Comparison of ENCODE assay signal across 1 cellular context in the genomic region with DNA sequence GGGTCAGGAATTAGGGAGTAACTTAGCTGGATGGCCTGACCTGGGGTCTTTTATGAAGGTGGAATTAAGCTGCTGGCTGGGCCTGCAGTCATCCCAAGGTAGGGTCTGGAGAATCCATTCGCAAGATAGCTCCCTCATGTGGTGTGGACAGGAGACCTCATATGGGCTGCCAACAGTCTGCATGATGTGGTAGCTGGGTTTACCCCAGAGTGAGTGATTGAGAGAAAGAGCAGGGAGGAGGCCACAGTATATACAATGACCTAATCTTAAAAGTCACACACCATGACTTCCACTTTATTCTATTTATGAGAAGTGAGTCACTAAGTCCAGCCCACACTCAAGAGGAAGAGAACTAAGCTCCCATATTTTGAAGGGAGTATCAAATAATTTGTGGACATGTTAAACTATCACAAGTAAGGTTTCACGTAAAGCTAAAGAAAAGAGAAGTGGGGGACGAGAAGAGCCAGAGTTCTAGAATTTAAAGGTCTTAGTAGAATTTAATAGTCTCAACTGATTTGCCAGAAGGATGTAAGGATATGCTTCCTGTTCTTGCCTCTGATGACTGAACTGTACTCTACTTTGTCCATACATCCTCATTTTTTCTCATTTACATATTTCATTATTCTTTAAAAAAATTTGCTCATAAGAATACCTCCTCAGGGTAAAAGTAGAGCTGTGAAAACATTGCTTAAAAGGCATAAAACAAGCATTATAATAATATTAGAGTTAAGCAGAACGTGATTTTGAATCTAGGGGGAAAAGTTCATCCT.
TF ChIP-seq lines count a peak whose summit lies in the region.

No MANE protein-coding gene starts in this region.

TF ChIP-seq in SK-N-SH, 30 proteins besides CTCF, POLR2A, EP300 and RAD21 (continued from another document):
- TF ChIP-seq FOSL2 (IDR thresholded peaks at IDR 0.05; ENCODE audit: borderline replicate concordance, low read depth) (no peak), POLR2AphosphoS5 (IDR thresholded peaks at IDR 0.05; ENCODE audit: low read depth, low read length) (no peak), NRF1 (IDR thresholded peaks at IDR 0.05; ENCODE audit: low read depth, low read length) (no peak)
- TF ChIP-seq, protein P1, sequence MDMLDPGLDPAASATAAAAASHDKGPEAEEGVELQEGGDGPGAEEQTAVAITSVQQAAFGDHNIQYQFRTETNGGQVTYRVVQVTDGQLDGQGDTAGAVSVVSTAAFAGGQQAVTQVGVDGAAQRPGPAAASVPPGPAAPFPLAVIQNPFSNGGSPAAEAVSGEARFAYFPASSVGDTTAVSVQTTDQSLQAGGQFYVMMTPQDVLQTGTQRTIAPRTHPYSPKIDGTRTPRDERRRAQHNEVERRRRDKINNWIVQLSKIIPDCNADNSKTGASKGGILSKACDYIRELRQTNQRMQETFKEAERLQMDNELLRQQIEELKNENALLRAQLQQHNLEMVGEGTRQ (IDR thresholded peaks at IDR 0.05; ENCODE audit: borderline replicate concordance, low read depth, low read length) = no peak
